In genomic region chr13:21074601-21075302, GRCh38 we compare ENCODE assay signal across 8 cellular contexts. TPM values are rescaled to one million over a fixed set of nuclear protein-coding genes. Genes with fewer than 3 reads are reported as not detected.
DNase-seq lines count a peak whose midpoint lies in the region; ATAC-seq and TF ChIP-seq lines count a peak whose summit lies in the region.

No MANE protein-coding gene starts in this region.

- no peak for TF ChIP-seq CTCF in Caco-2 (IDR thresholded peaks at IDR 0.05; ENCODE audit: insufficient read depth in 1 of 2, low read depth in 1 of 2, low read length in 1 of 2, severe bottlenecking in 1 of 2, unreplicated experiment in 1 of 2)
- TF ChIP-seq CTCF in osteoblast (IDR thresholded peaks at IDR 0.05; ENCODE audit: extremely low read depth, low read depth, low read length) = no peak

- peaks cover 30% of the 10 kb centered on the region for H3K4me1 ChIP-seq in Caco-2
- H3K4me1 ChIP-seq in effector memory CD4-positive, alpha-beta T cell (ENCODE audit: control insufficient read depth, insufficient read depth, low read length, poor library complexity, severe bottlenecking) = peaks cover 9% of the 10 kb centered on the region
- peaks cover 41% of the 10 kb centered on the region for H3K4me1 ChIP-seq in osteoblast (ENCODE audit: insufficient read depth, low read length)
- no peaks in the 10 kb centered on the region for H3K4me1 ChIP-seq in Karpas-422 (ENCODE audit: low read length)

- peak overlapping the region; percentile 81 for H2AFZ ChIP-seq in osteoblast (ENCODE audit: low read length)
- no peak overlapping the region for H2AFZ ChIP-seq in Karpas-422 (ENCODE audit: low read length)

- BruUV-seq in Caco-2 (replicated peaks; lab: Mats Ljungman, UMichigan) = no TSS peak

- no peaks in the 10 kb centered on the region for H4K20me1 ChIP-seq in osteoblast (ENCODE audit: insufficient read depth, low read length)
- no peaks in the 10 kb centered on the region for H4K20me1 ChIP-seq in Karpas-422 (ENCODE audit: insufficient read depth, low read depth, low read length)

- H3K79me2 ChIP-seq in osteoblast (ENCODE audit: insufficient read depth, low read length) = no peaks in the 10 kb centered on the region
- no peaks in the 10 kb centered on the region for H3K79me2 ChIP-seq in Karpas-422 (ENCODE audit: low read length)

- intact Hi-C loops in Caco-2 (cut with micrococcal nuclease; ENCODE audit: unreplicated experiment) = no loop called here

- peaks cover 27% of the 10 kb centered on the region for H3K4me1 Mint-ChIP-seq in Caco-2 (ENCODE audit: low read depth, unreplicated experiment)

- ATAC-seq in GM18858 (IDR thresholded peaks at IDR 0.05; ENCODE audit: unreplicated experiment) (no peak), HG03469 (IDR thresholded peaks at IDR 0.05; ENCODE audit: unreplicated experiment) (no peak)

- H3K27me3 ChIP-seq in Caco-2 (replicated peaks; ENCODE audit: control insufficient read depth, insufficient read depth, low read length) (no peaks in the 10 kb centered on the region), osteoblast (ENCODE audit: insufficient read depth, low read length) (no peaks in the 10 kb centered on the region), Karpas-422 (ENCODE audit: low read length) (no peaks in the 10 kb centered on the region)
- no peaks in the 10 kb centered on the region for H3K27me3 ChIP-seq in effector memory CD4-positive, alpha-beta T cell (replicated peaks; ENCODE audit: control insufficient read depth, insufficient read depth, low read length, poor library complexity, severe bottlenecking)

- DNase-seq in Caco-2 (no peak), SK-N-DZ (ENCODE audit: low spot score) (peak; percentile 4), osteoblast (ENCODE audit: insufficient read length, low spot score, missing footprints) (peak; percentile 72), NCI-H1930 (lab: John Stamatoyannopoulos, UW) (no peak), Karpas-422 (no peak)
- DNase-seq in effector memory CD4-positive, alpha-beta T cell = no peak

- H3K9ac ChIP-seq in Karpas-422 (ENCODE audit: low read length) = no peak overlapping the region

- H3K27ac ChIP-seq in effector memory CD4-positive, alpha-beta T cell (ENCODE audit: insufficient read depth, low read length, poor library complexity, severe bottlenecking) = peak overlapping the region; percentile 30
- H3K27ac ChIP-seq in osteoblast (ENCODE audit: low read depth, low read length) (peak overlapping the region; percentile 61), Karpas-422 (ENCODE audit: low read length) (no peak overlapping the region)

- H3K27me3 Mint-ChIP-seq in Caco-2 (ENCODE audit: insufficient read depth, unreplicated experiment) = no peaks in the 10 kb centered on the region

- no peaks in the 10 kb centered on the region for H3K36me3 ChIP-seq in Caco-2 (ENCODE audit: control insufficient read depth, insufficient read depth, low read length)
- no peaks in the 10 kb centered on the region for H3K36me3 ChIP-seq in effector memory CD4-positive, alpha-beta T cell (ENCODE audit: control insufficient read depth, insufficient read depth, low read length)
- H3K36me3 ChIP-seq in osteoblast (ENCODE audit: insufficient read depth, low read length) = no peaks in the 10 kb centered on the region
- no peaks in the 10 kb centered on the region for H3K36me3 ChIP-seq in Karpas-422 (ENCODE audit: insufficient read depth, low read length)

- no peak overlapping the region for H3K4me3 ChIP-seq in Caco-2 (ENCODE audit: low read depth, low read length)
- peak overlapping the region; percentile 57 for H3K4me3 ChIP-seq in effector memory CD4-positive, alpha-beta T cell (ENCODE audit: insufficient read depth, low read depth, low read length, poor library complexity, severe bottlenecking)
- H3K4me3 ChIP-seq in osteoblast (ENCODE audit: insufficient read depth, low read length) = peak overlapping the region; percentile 74
- H3K4me3 ChIP-seq in Karpas-422 (ENCODE audit: low read length) = no peak overlapping the region

- peak overlapping the region; percentile 80 for H3K4me2 ChIP-seq in osteoblast (ENCODE audit: insufficient read depth, low read length)
- no peak overlapping the region for H3K4me2 ChIP-seq in Karpas-422 (ENCODE audit: low read depth, low read length, poor library complexity, severe bottlenecking)

- POLR2A ChIA-PET in Caco-2 (lab: Charles Lee) = no interaction called here

- CTCF ChIA-PET in Caco-2 (lab: Charles Lee) = no interaction called here

- H3K9me3 ChIP-seq in Caco-2 = no peaks in the 10 kb centered on the region
- no peaks in the 10 kb centered on the region for H3K9me3 ChIP-seq in effector memory CD4-positive, alpha-beta T cell (ENCODE audit: control insufficient read depth, low read length)
- no peaks in the 10 kb centered on the region for H3K9me3 ChIP-seq in osteoblast (ENCODE audit: low read depth, low read length)
- H3K9me3 ChIP-seq in Karpas-422 (ENCODE audit: low read length) = no peaks in the 10 kb centered on the region

- H3K9me2 ChIP-seq in Karpas-422 (replicated peaks; ENCODE audit: insufficient read depth, low read length) = no peaks in the 10 kb centered on the region

- H3K9me3 Mint-ChIP-seq in Caco-2 (ENCODE audit: unreplicated experiment) = no peaks in the 10 kb centered on the region

- peaks cover 6% of the 10 kb centered on the region for H3K36me3 Mint-ChIP-seq in Caco-2 (ENCODE audit: insufficient read depth, unreplicated experiment)

- H3K4me3 Mint-ChIP-seq in Caco-2 (ENCODE audit: unreplicated experiment) = no peak overlapping the region

- peak overlapping the region; percentile 54 for H3K27ac Mint-ChIP-seq in Caco-2 (ENCODE audit: unreplicated experiment)

RNA-seq across cellular contexts. Expression of gene LATS2, which starts 13.4 kb away (rescaled TPM):
- 41.9 and 45.6 TPM in 2 replicates for total RNA-seq in Caco-2 (2022)
- not detected in 2 replicates for polyA plus RNA-seq in SK-N-DZ (2014; cell fraction: cytosol; rRNA removed)
- polyA plus RNA-seq in SK-N-DZ (2014; cell fraction: nucleus; rRNA removed) = not detected in 2 replicates
- total RNA-seq in osteoblast = 22.1 and 24.2 TPM in 2 replicates
- not detected in 2 replicates for total RNA-seq in Karpas-422 (2014; rRNA removed; shearing (Covaris generic); ENCODE audit: low replicate concordance)

Comparison
In these comparisons a context has a peak if more than half of its experiments do, and no peak if none do; other contexts are left out.
1. DNase-seq: peak in SK-N-DZ (single experiment) and osteoblast (single experiment); none in Caco-2 (0 of 2), effector memory CD4-positive, alpha-beta T cell (0 of 3), NCI-H1930 (0 of 2) and Karpas-422 (single experiment).
2. H3K4me3 ChIP-seq: peak in effector memory CD4-positive, alpha-beta T cell (single experiment) and osteoblast (single experiment); none in Caco-2 (single experiment) and Karpas-422 (single experiment).
3. RNA of gene LATS2, which starts 13.4 kb away (total RNA-seq): 41.9 to 45.6 TPM in Caco-2 and 22.1 to 24.2 TPM in osteoblast; not detected in Karpas-422; every median in the first group is over 10 times any median in the second.